8 cellular contexts compared by ENCODE assay signal in the genomic region with DNA sequence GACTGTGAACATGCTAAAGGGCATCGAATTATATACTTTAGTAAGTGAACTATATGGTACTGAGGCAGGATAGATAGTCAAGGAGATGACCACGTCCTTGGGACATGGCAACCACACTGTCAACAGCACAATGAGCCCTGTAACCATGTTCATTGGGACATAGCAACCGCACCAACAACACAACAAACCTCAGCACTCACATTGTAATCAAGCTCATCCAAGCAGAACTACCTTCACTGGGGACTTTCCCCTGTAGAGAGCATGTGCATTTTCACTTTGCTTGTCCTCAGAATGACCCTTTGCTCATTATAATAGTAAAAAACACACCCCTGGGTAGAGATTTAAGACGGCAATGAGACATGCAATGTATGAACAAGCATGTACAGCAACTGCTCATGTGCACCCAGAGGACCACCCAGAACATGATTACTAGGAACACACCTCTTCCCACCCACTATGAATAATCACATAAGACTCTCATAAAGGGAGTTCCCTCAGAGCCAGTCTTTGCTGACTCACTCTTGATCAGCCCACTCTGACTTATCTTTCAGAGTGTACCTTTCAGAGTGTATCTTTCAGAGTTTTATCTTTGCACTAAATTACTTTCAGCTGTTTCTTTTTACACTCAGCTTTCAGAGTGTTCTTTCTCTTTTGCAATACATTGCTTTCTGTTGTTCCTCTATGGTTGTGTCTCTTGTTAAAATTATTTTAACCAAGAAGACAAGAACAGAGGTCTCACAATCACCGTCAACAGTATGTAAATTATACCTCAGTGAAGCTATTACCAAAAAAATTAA. TPM values are rescaled to one million over a fixed set of nuclear protein-coding genes. Genes with fewer than 3 reads are reported as not detected.
DNase-seq lines count a peak whose midpoint lies in the region; ATAC-seq and TF ChIP-seq lines count a peak whose summit lies in the region.

No MANE protein-coding gene starts in this region.

- TF ChIP-seq EP300 in gastroesophageal sphincter (IDR thresholded peaks at IDR 0.05): no peak

- H3K9me3 ChIP-seq in gastroesophageal sphincter (no peaks in the 10 kb centered on the region), skeletal muscle tissue (ENCODE audit: control insufficient read depth in 3 of 3, low read length in 3 of 3) (no peaks in the 10 kb centered on the region)

- 30 to 50% methylated on average over 3 to 5 of the region's 5 CpGs for WGBS in gastroesophageal sphincter (ENCODE audit: low coverage in 1 of 2), 2 donors

- H3K27me3 ChIP-seq in gastroesophageal sphincter: no peaks in the 10 kb centered on the region
- no peaks in the 10 kb centered on the region for H3K27me3 ChIP-seq in skeletal muscle tissue (ENCODE audit: control insufficient read depth in 3 of 3, insufficient read depth in 3 of 3, low read length in 3 of 3)

- H3K36me3 ChIP-seq in gastroesophageal sphincter: no peaks in the 10 kb centered on the region
- H3K36me3 ChIP-seq in skeletal muscle tissue (ENCODE audit: control insufficient read depth in 3 of 3, insufficient read depth in 3 of 3, low read length in 3 of 3): no peaks in the 10 kb centered on the region

- TF ChIP-seq CTCF in gastroesophageal sphincter (IDR thresholded peaks at IDR 0.05): no peak

- peak overlapping the region; percentile 24 for H3K4me3 Mint-ChIP-seq in activated T-cell treated with anti-CD3 and anti-CD28 coated beads, Interleukin-2, amount 50 U/mL, for 4 hours

- peak; percentile 92 for DNase-seq in A172 (ENCODE audit: low spot score)
- peak; percentile 24 for DNase-seq in NCI-H748 treated with DMSO at 0.1 percent for 48 hours (lab: John Stamatoyannopoulos, UW)
- peak; percentile 32 for DNase-seq in activated T-cell treated with anti-CD3 and anti-CD28 coated beads, Interleukin-2, amount 50 U/mL, for 4 hours
- no peak for DNase-seq in SHP77 (lab: John Stamatoyannopoulos, UW)

- H3K4me1 Mint-ChIP-seq in activated T-cell treated with anti-CD3 and anti-CD28 coated beads, Interleukin-2, amount 50 U/mL, for 4 hours (ENCODE audit: low read depth): peaks cover 45% of the 10 kb centered on the region

- no peaks in the 10 kb centered on the region for H3K27me3 Mint-ChIP-seq in activated T-cell treated with anti-CD3 and anti-CD28 coated beads, Interleukin-2, amount 50 U/mL, for 4 hours (ENCODE audit: low read depth)

- no peaks in the 10 kb centered on the region for H3K36me3 Mint-ChIP-seq in activated T-cell treated with anti-CD3 and anti-CD28 coated beads, Interleukin-2, amount 50 U/mL, for 4 hours (ENCODE audit: insufficient read depth)

- TF ChIP-seq POLR2A in gastroesophageal sphincter (IDR thresholded peaks at IDR 0.05): no peak

- H3K4me1 ChIP-seq in gastroesophageal sphincter (peaks cover 0 to 15% (median 0%) of the 10 kb centered on the region in 3 donors), skeletal muscle tissue (ENCODE audit: control insufficient read depth in 3 of 3, insufficient read depth in 3 of 3, low read length in 3 of 3) (peaks cover 7 to 11% (median 9%) of the 10 kb centered on the region in 3 donors)

- H3K9me3 Mint-ChIP-seq in activated T-cell treated with anti-CD3 and anti-CD28 coated beads, Interleukin-2, amount 50 U/mL, for 4 hours: no peaks in the 10 kb centered on the region

- H3K4me3 ChIP-seq in gastroesophageal sphincter: no peak overlapping the region
- peak overlapping the region in 1 of 3 donors; percentile 6 for H3K4me3 ChIP-seq in skeletal muscle tissue (ENCODE audit: low read length in 3 of 3)

- ATAC-seq in GM18519 (IDR thresholded peaks at IDR 0.05; ENCODE audit: low FRiP score, unreplicated experiment) (peak; percentile 64), HG03025 (IDR thresholded peaks at IDR 0.05; ENCODE audit: low FRiP score, unreplicated experiment) (peak; percentile 51), gastroesophageal sphincter (peak; percentile 83)
- peak; percentile 89 to 92 for ATAC-seq in activated T-cell treated with anti-CD3 and anti-CD28 coated beads, Interleukin-2, amount 50 U/mL, for 4 hours

- H3K27ac ChIP-seq in gastroesophageal sphincter (no peak overlapping the region), skeletal muscle tissue (ENCODE audit: low read depth, low read length) (peak overlapping the region; percentile 14)

- H3K9ac ChIP-seq in skeletal muscle tissue (ENCODE audit: low read depth in 1 of 3, low read length in 3 of 3): peak overlapping the region in 1 of 3 donors; percentile 10

RNA-seq across cellular contexts. Expression of a gene that starts 4.1 kb away (rescaled TPM):
- total RNA-seq in A172 (2014; rRNA removed; shearing (Covaris generic)): 0.28 TPM in 1 of 2 replicates, not detected in the other
- not detected for total RNA-seq in activated T-cell treated with anti-CD3 and anti-CD28 coated beads, Interleukin-2, amount 50 U/mL, for 4 hours
- total RNA-seq in gastroesophageal sphincter (not detected), skeletal muscle tissue (not detected)

RNA-seq across cellular contexts. Expression of a gene that starts 30.6 kb away (rescaled TPM):
- 11.9 and 22.4 TPM in 2 replicates for total RNA-seq in A172 (2014; rRNA removed; shearing (Covaris generic))
- 1 to 10 TPM; 5.7 to 8.0 (median 7.4) TPM for total RNA-seq in activated T-cell treated with anti-CD3 and anti-CD28 coated beads, Interleukin-2, amount 50 U/mL, for 4 hours
- total RNA-seq in gastroesophageal sphincter (10 to 100 TPM; 18.0 to 40.5 (median 35.9) TPM), skeletal muscle tissue (6.3 TPM)

RNA-seq across cellular contexts. Expression of a gene that starts 47.0 kb away (rescaled TPM):
- total RNA-seq in A172 (2014; rRNA removed; shearing (Covaris generic)): 45.4 and 60.1 TPM in 2 replicates
- 1 to 10 TPM in 1 of 3 donors, under 1 TPM in 2; 0.63 to 1.7 (median 0.90) TPM for total RNA-seq in activated T-cell treated with anti-CD3 and anti-CD28 coated beads, Interleukin-2, amount 50 U/mL, for 4 hours
- 10 to 100 TPM; 45.9 to 69.1 (median 53.2) TPM for total RNA-seq in gastroesophageal sphincter
- total RNA-seq in skeletal muscle tissue: 19.8 TPM

Comparison
In these comparisons a context has a peak if more than half of its experiments do, and no peak if none do; other contexts are left out.
1. DNase-seq: peak in A172 (single experiment), NCI-H748 treated with DMSO at 0.1 percent for 48 hours (single experiment) and activated T-cell treated with anti-CD3 and anti-CD28 coated beads, Interleukin-2, amount 50 U/mL, for 4 hours (single experiment); none in SHP77 (0 of 2).
2. Peak in every context shown above with its lines, with median percentiles within 50 percentile points of each other: ATAC-seq.